Comparison of ENCODE assay signal across 1 cellular context in genomic region chr2:169824373-169825333, GRCh38.
TF ChIP-seq lines count a peak whose summit lies in the region.

Gene METTL5, minus strand, starts transcription at chr2:169824905. Its CDS starts 308 bp downstream, at chr2:169824597.

TF ChIP-seq in H1, 55 proteins besides CTCF, POLR2A, EP300 and RAD21 (continued from another document):
- TF ChIP-seq ATF2 (IDR thresholded peaks at IDR 0.05; ENCODE audit: low read length) (no peak), FOSL1 (IDR thresholded peaks at IDR 0.05; ENCODE audit: insufficient read depth, low read depth, low read length) (no peak), RNF2 (IDR thresholded peaks at IDR 0.05; ENCODE audit: borderline replicate concordance, low read depth, low read length, missing control alignments, poor library complexity, severe bottlenecking) (no peak), ATF3 (IDR thresholded peaks at IDR 0.05; ENCODE audit: insufficient read depth, low read depth, low read length) (no peak; the same call in 1 of the 2 replicates), RFX5 (IDR thresholded peaks at IDR 0.05; ENCODE audit: borderline replicate concordance, low read depth, low read length) (no peak), CEBPB (IDR thresholded peaks at IDR 0.05; ENCODE audit: low read depth, low read length) (peak; percentile 63; the same call in 1 of the 2 replicates), HDAC6 (IDR thresholded peaks at IDR 0.05; ENCODE audit: low read depth, low read length) (no peak), EGR1 (IDR thresholded peaks at IDR 0.05; ENCODE audit: borderline replicate concordance, low read depth, low read length) (no peak), CHD1 (IDR thresholded peaks at IDR 0.05; ENCODE audit: low read depth, low read length) (no peak), TBP (IDR thresholded peaks at IDR 0.05; ENCODE audit: low read depth, low read length) (peak; percentile 35; the same call in 1 of the 2 replicates), RBBP5 (IDR thresholded peaks at IDR 0.05; ENCODE audit: borderline replicate concordance, low read depth, low read length) (peak; percentile 93), SIRT6 (IDR thresholded peaks at IDR 0.05; ENCODE audit: low read length) (no peak), TCF12 (IDR thresholded peaks at IDR 0.05; ENCODE audit: low read depth, low read length) (no peak), CTBP2 (IDR thresholded peaks at IDR 0.05; ENCODE audit: borderline replicate concordance, insufficient read depth, insufficient read length, low read length) (no peak), NANOG (IDR thresholded peaks at IDR 0.05; ENCODE audit: insufficient read depth, low read depth, low read length, poor library complexity, severe bottlenecking) (peak; percentile 13), CREB1 (IDR thresholded peaks at IDR 0.05) (peak; percentile 55; the same call in 1 of the 2 replicates), SP2 (IDR thresholded peaks at IDR 0.05; ENCODE audit: low read length) (no peak), SIN3A (conservative IDR thresholded peaks at IDR 0.05 in 1 of 2, IDR thresholded peaks at IDR 0.05 in 1 of 2; ENCODE audit: low read depth in 1 of 2, low read length in 2 of 2) (peak in 1 of 2 experiments; percentile 68; a peak in 1 of 4 replicates), KDM4A (IDR thresholded peaks at IDR 0.05; ENCODE audit: low read depth, low read length, severe bottlenecking) (peak; percentile 80), BRCA1 (IDR thresholded peaks at IDR 0.05; ENCODE audit: low read depth, low read length) (no peak), BCL11A (IDR thresholded peaks at IDR 0.05; ENCODE audit: low read depth in 2 of 2, low read length in 2 of 2) (no peak), KDM1A (IDR thresholded peaks at IDR 0.05; ENCODE audit: borderline replicate concordance, low read length) (peak; percentile 48; the same call in 1 of the 2 replicates), NRF1 (IDR thresholded peaks at IDR 0.05; ENCODE audit: low read depth, low read length) (0 out of 2 replicates have a peak, but pooled peaks have one; percentile 8), RXRA (IDR thresholded peaks at IDR 0.05; ENCODE audit: insufficient read depth, low read depth, low read length) (no peak), CBX8 (IDR thresholded peaks at IDR 0.05; ENCODE audit: borderline replicate concordance, low read depth, low read length) (no peak), TEAD4 (IDR thresholded peaks at IDR 0.05; ENCODE audit: low read depth, low read length) (no peak), YY1 (IDR thresholded peaks at IDR 0.05; ENCODE audit: low read depth, low read length) (no peak; the same call in 1 of the 2 replicates), MAX (IDR thresholded peaks at IDR 0.05) (peak; percentile 90), ASH2L (IDR thresholded peaks at IDR 0.05; ENCODE audit: low read length) (peak; percentile 92), MAFK (IDR thresholded peaks at IDR 0.05; ENCODE audit: low read depth, low read length) (no peak), POU5F1 (IDR thresholded peaks at IDR 0.05; ENCODE audit: low read depth, low read length) (no peak), SP4 (IDR thresholded peaks at IDR 0.05; ENCODE audit: low read length) (no peak), SAP30 (IDR thresholded peaks at IDR 0.05; ENCODE audit: insufficient read depth, insufficient replicate concordance, low read length) (no peak), TAF1 (IDR thresholded peaks at IDR 0.05; ENCODE audit: low read depth, low read length) (peak; percentile 79)
